28 cellular contexts compared by ENCODE assay signal in the genomic region with DNA sequence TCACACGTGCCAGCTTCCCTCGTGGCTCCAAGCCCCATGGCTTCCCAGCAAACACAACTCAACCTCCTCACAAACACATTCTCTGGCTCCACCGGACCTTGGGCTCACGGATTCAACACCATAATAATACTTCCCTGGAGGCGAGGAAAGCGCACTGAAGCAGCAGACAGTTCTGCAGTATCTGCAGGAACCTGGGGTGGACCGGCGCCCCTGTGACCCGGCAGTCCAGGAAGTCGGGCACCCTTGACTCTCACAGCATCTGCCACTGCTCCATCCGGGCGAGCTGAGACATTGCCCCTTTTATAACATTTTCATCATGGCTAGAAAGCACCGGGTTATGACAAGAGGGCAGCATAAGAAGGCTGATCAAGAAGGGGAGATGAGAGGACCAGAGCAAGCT. TPM values are rescaled to one million over a fixed set of nuclear protein-coding genes. Genes with fewer than 3 reads are reported as not detected.
"Had no signal": no experiment of that assay in that cellular context is flagged by ENCODE, and none has a peak within 500 bp of the region (broad histone marks: within the 10 kb centered on the region; RNA-seq: fewer than 3 reads in every experiment).

No MANE protein-coding gene starts in this region.

- H3K27ac Mint-ChIP-seq: naive thymus-derived CD8-positive, alpha-beta T cell; natural killer cell treated with Interleukin-12 subunit alpha and Interleukin-12 subunit beta and Interleukin-15 and Interleukin-18, amount 100 ng/mL, for 72 hours; progenitor cell of endocrine pancreas; stimulated activated effector memory CD8-positive, alpha-beta T cell treated with anti-CD3 and anti-CD28 coated beads, Interleukin-12 subunit alpha, Interleukin-12 subunit beta, amount 100 ng/mL, for 72 hours; stimulated activated naive B cell treated with anti-CD40 and anti-IgM and Interleukin-4, amounts not matched to agents 10 μg/mL and 1 μg/mL and 100 μg/mL, for 72 hours; stimulated activated naive CD8-positive, alpha-beta T cell treated with anti-CD3 and anti-CD28 coated beads, Interleukin-15, Interleukin-2, amounts not matched to agents 100 ng/mL and 50 ng/mL, for 24 hours had no signal

- H3K9me3 ChIP-seq: neutrophil, pancreas, psoas muscle, stomach, thoracic aorta, thyroid gland, tibial nerve, upper lobe of left lung, vagina had no signal

- H3K4me1 ChIP-seq: pancreas, psoas muscle, stomach, thyroid gland, vagina had no signal

- H3K4me3 Mint-ChIP-seq: naive B cell; naive thymus-derived CD8-positive, alpha-beta T cell; natural killer cell treated with Interleukin-12 subunit alpha and Interleukin-12 subunit beta and Interleukin-15 and Interleukin-18, amount 100 ng/mL, for 72 hours; stimulated activated effector memory CD8-positive, alpha-beta T cell treated with anti-CD3 and anti-CD28 coated beads, Interleukin-12 subunit alpha, Interleukin-12 subunit beta, amount 100 ng/mL, for 72 hours; stimulated activated naive B cell treated with anti-CD40 and anti-IgM and Interleukin-4, amounts not matched to agents 10 μg/mL and 1 μg/mL and 100 μg/mL, for 72 hours; stimulated activated naive CD8-positive, alpha-beta T cell treated with anti-CD3 and anti-CD28 coated beads, Interleukin-15, Interleukin-2, amounts not matched to agents 100 ng/mL and 50 ng/mL, for 24 hours had no signal

- H3K9me3 Mint-ChIP-seq: naive thymus-derived CD8-positive, alpha-beta T cell; natural killer cell treated with Interleukin-12 subunit alpha and Interleukin-12 subunit beta and Interleukin-15 and Interleukin-18, amount 100 ng/mL, for 72 hours; stimulated activated effector memory CD8-positive, alpha-beta T cell treated with anti-CD3 and anti-CD28 coated beads, Interleukin-12 subunit alpha, Interleukin-12 subunit beta, amount 100 ng/mL, for 72 hours; stimulated activated naive B cell treated with anti-CD40 and anti-IgM and Interleukin-4, amounts not matched to agents 10 μg/mL and 1 μg/mL and 100 μg/mL, for 72 hours; stimulated activated naive CD8-positive, alpha-beta T cell treated with anti-CD3 and anti-CD28 coated beads, Interleukin-15, Interleukin-2, amounts not matched to agents 100 ng/mL and 50 ng/mL, for 24 hours had no signal

- H3K36me3 Mint-ChIP-seq: naive B cell; naive thymus-derived CD8-positive, alpha-beta T cell; natural killer cell treated with Interleukin-12 subunit alpha and Interleukin-12 subunit beta and Interleukin-15 and Interleukin-18, amount 100 ng/mL, for 72 hours; stimulated activated effector memory CD8-positive, alpha-beta T cell treated with anti-CD3 and anti-CD28 coated beads, Interleukin-12 subunit alpha, Interleukin-12 subunit beta, amount 100 ng/mL, for 72 hours; stimulated activated naive B cell treated with anti-CD40 and anti-IgM and Interleukin-4, amounts not matched to agents 10 μg/mL and 1 μg/mL and 100 μg/mL, for 72 hours had no signal

- H3K27ac ChIP-seq: neutrophil, pancreas, psoas muscle, skin epidermis, stomach, thoracic aorta, thyroid gland, tibial nerve, upper lobe of left lung, vagina had no signal

- H3K4me2 ChIP-seq: smooth muscle cell had no signal

- H3K4me3 ChIP-seq: pancreas, psoas muscle, skin epidermis, smooth muscle cell, stomach, thoracic aorta, thyroid gland, tibial nerve, upper lobe of left lung, vagina had no signal

- H3K4me1 Mint-ChIP-seq: naive thymus-derived CD8-positive, alpha-beta T cell; stimulated activated effector memory CD8-positive, alpha-beta T cell treated with anti-CD3 and anti-CD28 coated beads, Interleukin-12 subunit alpha, Interleukin-12 subunit beta, amount 100 ng/mL, for 72 hours; stimulated activated naive B cell treated with anti-CD40 and anti-IgM and Interleukin-4, amounts not matched to agents 10 μg/mL and 1 μg/mL and 100 μg/mL, for 72 hours had no signal

- H3K36me3 ChIP-seq: neutrophil, pancreas, stomach, thoracic aorta, thyroid gland, tibial nerve, upper lobe of left lung, vagina had no signal

- H3K27me3 ChIP-seq: neutrophil, pancreas, thyroid gland, tibial nerve, upper lobe of left lung, vagina had no signal

- DNase-seq: naive B cell; naive thymus-derived CD8-positive, alpha-beta T cell; nucleus accumbens; psoas muscle; right cardiac atrium; stimulated activated CD4-positive, alpha-beta T cell treated with anti-CD3 and anti-CD28 coated beads, Interleukin-15, amount 100 ng/mL, for 24 hours; stimulated activated CD4-positive, alpha-beta T cell treated with anti-CD3 and anti-CD28 coated beads, Interleukin-2, amount 100 ng/mL, for 24 hours; stimulated activated CD4-positive, alpha-beta T cell treated with anti-CD3 and anti-CD28 coated beads, Interleukin-2, amount 100 ng/mL, for 48 hours; stimulated activated CD4-positive, alpha-beta T cell treated with anti-CD3 and anti-CD28 coated beads, Interleukin-4, amount 100 ng/mL, for 24 hours; stimulated activated naive B cell treated with anti-CD40 and anti-IgM and Interleukin-4, amounts not matched to agents 10 μg/mL and 1 μg/mL and 100 μg/mL, for 72 hours; stimulated activated naive CD4-positive, alpha-beta T cell treated with Interleukin-2 at 50 U/mL for 16 hours; stomach; thyroid gland; trophoblast cell; upper lobe of left lung had no signal

RNA-seq across cellular contexts. Expression of gene CDH5, which starts 57.1 kb away (rescaled TPM):
- total RNA-seq: naive thymus-derived CD8-positive, alpha-beta T cell; natural killer cell treated with Interleukin-12 subunit alpha and Interleukin-12 subunit beta and Interleukin-15 and Interleukin-18, amount 100 ng/mL, for 72 hours; osteocyte; smooth muscle cell had no signal
- polyA plus RNA-seq: naive thymus-derived CD8-positive, alpha-beta T cell; neural cell; smooth muscle cell had no signal
